In the genomic region with DNA sequence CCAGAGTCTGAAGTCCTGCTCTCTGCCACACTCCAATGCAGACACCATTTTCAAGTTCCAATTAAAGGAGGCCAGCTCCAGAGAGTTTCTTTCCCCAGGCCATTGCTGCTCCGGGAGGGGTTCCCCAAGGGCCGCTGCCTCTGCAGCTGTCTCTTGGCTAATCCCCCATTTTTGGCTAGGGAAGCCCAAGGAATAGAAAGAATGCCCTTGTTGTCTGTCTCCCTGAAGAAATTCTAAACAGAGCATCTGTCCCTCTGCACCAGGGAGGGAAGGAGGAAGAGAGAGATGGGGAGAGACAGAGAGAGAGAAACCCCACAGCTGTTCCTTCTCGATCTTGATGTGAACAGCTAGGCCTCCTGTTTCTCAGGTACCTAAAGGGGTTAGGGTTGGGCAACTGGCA, we compare ENCODE assay signal across 19 cellular contexts. TPM values are rescaled to one million over a fixed set of nuclear protein-coding genes. Genes with fewer than 3 reads are reported as not detected.
DNase-seq lines count a peak whose midpoint lies in the region; ATAC-seq and TF ChIP-seq lines count a peak whose summit lies in the region.
"Had no signal": no experiment of that assay in that cellular context is flagged by ENCODE, and none has a peak within 500 bp of the region (broad histone marks: within the 10 kb centered on the region; RNA-seq: fewer than 3 reads in every experiment).

No MANE protein-coding gene starts in this region.

- H3K4me3 ChIP-seq in muscle layer of duodenum (ENCODE audit: low read depth in 1 of 2, low read length in 2 of 2) = no peak overlapping the region
- H3K4me3 ChIP-seq in subcutaneous abdominal adipose tissue (ENCODE audit: low read depth in 1 of 5, low read length in 5 of 5) = no peak overlapping the region
- H3K4me3 ChIP-seq: gastrocnemius medialis, GM23248, SJSA1 had no signal

- CTCF ChIA-PET in CD4-positive, alpha-beta T cell (lab: Charles Lee) = interaction anchor here (1.2 to 2.2 kb wide), 2 partner anchors 119 to 196 kb away, joined by 4 to 7 read pairs; no protein-coding TSS in a partner anchor

- DNase-seq in activated CD4-positive, alpha-beta T cell treated with anti-CD3 and anti-CD28 coated beads, Interleukin-2, amount 10 ng/mL, durations not matched to agents 24 days and 14 days = no peak
- DNase-seq in activated CD4-positive, alpha-beta T cell treated with anti-CD3 and anti-CD28 coated beads, Interleukin-2, amount 50 U/mL, for 1 hour = no peak
- DNase-seq in cortex of kidney (lab: John Stamatoyannopoulos, UW) = no peak
- no peak for DNase-seq in CD4-positive, alpha-beta T cell
- no peak for DNase-seq in NCI-H226
- DNase-seq: activated CD8-positive, alpha-beta memory T cell treated with anti-CD3 and anti-CD28 coated beads for 24 hours; activated naive CD4-positive, alpha-beta T cell treated with anti-CD3 and anti-CD28 coated beads, Interleukin-2, amount 10 ng/mL, durations not matched to agents 7 days and 5 days; brain microvascular endothelial cell; effector memory CD8-positive, alpha-beta T cell; gastrocnemius medialis; stimulated activated CD4-positive, alpha-beta T cell treated with anti-CD3 and anti-CD28 coated beads, Interleukin-4, amount 100 ng/mL, for 1 hour had no signal

- H3K4me1 Mint-ChIP-seq in activated CD4-positive, alpha-beta T cell treated with anti-CD3 and anti-CD28 coated beads, Interleukin-2, amount 10 ng/mL, durations not matched to agents 24 days and 14 days = peaks cover 5% of the 10 kb centered on the region
- H3K4me1 Mint-ChIP-seq in brain = peaks cover 83% of the 10 kb centered on the region
- H3K4me1 Mint-ChIP-seq in CD4-positive, alpha-beta T cell (ENCODE audit: low read depth) = peaks cover 12% of the 10 kb centered on the region
- H3K4me1 Mint-ChIP-seq: activated naive CD4-positive, alpha-beta T cell treated with anti-CD3 and anti-CD28 coated beads, Interleukin-2, amount 10 ng/mL, durations not matched to agents 7 days and 5 days had no signal

- no peaks in the 10 kb centered on the region for H3K27me3 ChIP-seq in muscle layer of duodenum (ENCODE audit: low read depth, low read length)
- H3K27me3 ChIP-seq in subcutaneous abdominal adipose tissue (ENCODE audit: control insufficient read depth in 5 of 5, insufficient read depth in 4 of 5, low read length in 5 of 5) = no peaks in the 10 kb centered on the region
- H3K27me3 ChIP-seq in CD4-positive, alpha-beta T cell (ENCODE audit: control insufficient read depth, insufficient read depth, low read length) = no peaks in the 10 kb centered on the region
- H3K27me3 ChIP-seq: brain microvascular endothelial cell, gastrocnemius medialis, SJSA1 had no signal

- H3K4me1 ChIP-seq in muscle layer of duodenum (ENCODE audit: control insufficient read depth in 1 of 2, insufficient read depth in 2 of 2, low read length in 2 of 2) (peaks cover 30 to 50% of the 10 kb centered on the region in 2 donors), subcutaneous abdominal adipose tissue (ENCODE audit: control insufficient read depth in 5 of 5, insufficient read depth in 5 of 5, low read length in 5 of 5) (peaks cover 8 to 60% (median 37%) of the 10 kb centered on the region in 5 donors)

- H3K36me3 Mint-ChIP-seq in activated CD4-positive, alpha-beta T cell treated with anti-CD3 and anti-CD28 coated beads, Interleukin-2, amount 10 ng/mL, durations not matched to agents 24 days and 14 days (ENCODE audit: low read depth) = no peaks in the 10 kb centered on the region
- H3K36me3 Mint-ChIP-seq in brain = no peaks in the 10 kb centered on the region
- H3K36me3 Mint-ChIP-seq in CD4-positive, alpha-beta T cell (ENCODE audit: low read depth) = no peaks in the 10 kb centered on the region
- H3K36me3 Mint-ChIP-seq: activated naive CD4-positive, alpha-beta T cell treated with anti-CD3 and anti-CD28 coated beads, Interleukin-2, amount 10 ng/mL, durations not matched to agents 7 days and 5 days had no signal

- H3K9ac ChIP-seq in subcutaneous abdominal adipose tissue (ENCODE audit: low read length in 5 of 5) = peak overlapping the region in 1 of 5 donors; percentile 16
- H3K9ac ChIP-seq: GM23248 had no signal

- POLR2A ChIA-PET in CD4-positive, alpha-beta T cell (lab: Charles Lee) = no interaction called here

- no peaks in the 10 kb centered on the region for H3K9me3 ChIP-seq in muscle layer of duodenum (ENCODE audit: control insufficient read depth in 1 of 2, low read length in 2 of 2)
- H3K9me3 ChIP-seq in subcutaneous abdominal adipose tissue (ENCODE audit: control insufficient read depth in 5 of 5, low read length in 5 of 5) = no peaks in the 10 kb centered on the region
- no peaks in the 10 kb centered on the region for H3K9me3 ChIP-seq in CD4-positive, alpha-beta T cell (ENCODE audit: control insufficient read depth, low read length)
- H3K9me3 ChIP-seq: gastrocnemius medialis, SJSA1 had no signal

- TF ChIP-seq CTCF in brain (conservative IDR thresholded peaks at IDR 0.05) = no peak
- no peak for TF ChIP-seq CTCF in CD4-positive, alpha-beta T cell (IDR thresholded peaks at IDR 0.05)

- peak overlapping the region; percentile 74 for H3K27ac ChIP-seq in muscle layer of duodenum (ENCODE audit: low read length)
- H3K27ac ChIP-seq in subcutaneous abdominal adipose tissue (ENCODE audit: low read depth, low read length) = peak overlapping the region; percentile 76
- H3K27ac ChIP-seq in CD4-positive, alpha-beta T cell (ENCODE audit: low read depth, low read length) = no peak overlapping the region
- H3K27ac ChIP-seq: brain microvascular endothelial cell, GM23248, SJSA1 had no signal

- intact Hi-C loops in activated CD4-positive, alpha-beta T cell treated with anti-CD3 and anti-CD28 coated beads, Interleukin-2, amount 10 ng/mL, durations not matched to agents 24 days and 14 days (cut with micrococcal nuclease) = no loop called here
- intact Hi-C loops in CD4-positive, alpha-beta T cell (cut with DNase I, micrococcal nuclease) = loop anchor here in 1 of 2 experiments (5.0 to 10.0 kb wide), 3 partner anchors 85 to 858 kb away; no protein-coding TSS in a partner anchor

- peak overlapping the region; percentile 52 for H3K27ac Mint-ChIP-seq in activated CD4-positive, alpha-beta T cell treated with anti-CD3 and anti-CD28 coated beads, Interleukin-2, amount 10 ng/mL, durations not matched to agents 24 days and 14 days
- H3K27ac Mint-ChIP-seq in brain = peak overlapping the region; percentile 95 to 99 (median 99)
- H3K27ac Mint-ChIP-seq in CD4-positive, alpha-beta T cell = no peak overlapping the region
- H3K27ac Mint-ChIP-seq: activated naive CD4-positive, alpha-beta T cell treated with anti-CD3 and anti-CD28 coated beads, Interleukin-2, amount 10 ng/mL, durations not matched to agents 7 days and 5 days had no signal

- no peaks in the 10 kb centered on the region for H3K9me3 Mint-ChIP-seq in activated CD4-positive, alpha-beta T cell treated with anti-CD3 and anti-CD28 coated beads, Interleukin-2, amount 10 ng/mL, durations not matched to agents 24 days and 14 days
- H3K9me3 Mint-ChIP-seq in brain = no peaks in the 10 kb centered on the region
- H3K9me3 Mint-ChIP-seq in CD4-positive, alpha-beta T cell = no peaks in the 10 kb centered on the region
- H3K9me3 Mint-ChIP-seq: activated naive CD4-positive, alpha-beta T cell treated with anti-CD3 and anti-CD28 coated beads, Interleukin-2, amount 10 ng/mL, durations not matched to agents 7 days and 5 days; effector memory CD8-positive, alpha-beta T cell had no signal

- H3K4me3 Mint-ChIP-seq in activated CD4-positive, alpha-beta T cell treated with anti-CD3 and anti-CD28 coated beads, Interleukin-2, amount 10 ng/mL, durations not matched to agents 24 days and 14 days = no peak overlapping the region
- H3K4me3 Mint-ChIP-seq in brain = peak overlapping the region in 3 of 5 experiments; percentile 51 to 72 (median 54)
- no peak overlapping the region for H3K4me3 Mint-ChIP-seq in CD4-positive, alpha-beta T cell
- H3K4me3 Mint-ChIP-seq: activated naive CD4-positive, alpha-beta T cell treated with anti-CD3 and anti-CD28 coated beads, Interleukin-2, amount 10 ng/mL, durations not matched to agents 7 days and 5 days; effector memory CD8-positive, alpha-beta T cell had no signal

- no peak for ATAC-seq in CD4-positive, alpha-beta T cell (ENCODE audit: poor library complexity)
- ATAC-seq: effector memory CD8-positive, alpha-beta T cell; gastrocnemius medialis had no signal

- no peaks in the 10 kb centered on the region for H3K36me3 ChIP-seq in muscle layer of duodenum (ENCODE audit: control insufficient read depth in 1 of 2, insufficient read depth in 2 of 2, low read length in 2 of 2)
- H3K36me3 ChIP-seq in subcutaneous abdominal adipose tissue (ENCODE audit: control insufficient read depth in 5 of 5, insufficient read depth in 5 of 5, low read length in 5 of 5) = no peaks in the 10 kb centered on the region
- H3K36me3 ChIP-seq: brain microvascular endothelial cell, gastrocnemius medialis, SJSA1 had no signal

- H3K27me3 Mint-ChIP-seq in activated CD4-positive, alpha-beta T cell treated with anti-CD3 and anti-CD28 coated beads, Interleukin-2, amount 10 ng/mL, durations not matched to agents 24 days and 14 days = peaks cover 19% of the 10 kb centered on the region
- peaks cover 8% of the 10 kb centered on the region for H3K27me3 Mint-ChIP-seq in brain
- no peaks in the 10 kb centered on the region for H3K27me3 Mint-ChIP-seq in CD4-positive, alpha-beta T cell

RNA-seq across cellular contexts. Expression of a gene that starts 12.9 kb away (rescaled TPM):
- total RNA-seq in activated CD4-positive, alpha-beta T cell treated with anti-CD3 and anti-CD28 coated beads, Interleukin-2, amount 10 ng/mL, durations not matched to agents 24 days and 14 days = not detected in 2 replicates
- not detected for polyA plus RNA-seq in brain (ENCODE audit: insufficient read depth, low read depth, low replicate concordance)
- not detected for total RNA-seq in CD4-positive, alpha-beta T cell
- total RNA-seq: gastrocnemius medialis, GM23248, HT-29, MCF 10A, renal cortical epithelial cell, SJSA1 had no signal
- polyA plus RNA-seq: GM23248 had no signal

RNA-seq across cellular contexts. Expression of a gene that starts 31.2 kb away (rescaled TPM):
- not detected in 2 replicates for total RNA-seq in activated CD4-positive, alpha-beta T cell treated with anti-CD3 and anti-CD28 coated beads, Interleukin-2, amount 10 ng/mL, durations not matched to agents 24 days and 14 days
- 13.3 TPM for polyA plus RNA-seq in brain (ENCODE audit: insufficient read depth, low read depth, low replicate concordance)
- total RNA-seq in CD4-positive, alpha-beta T cell = not detected
- total RNA-seq: MCF 10A, SJSA1 had no signal

Comparison
In these comparisons a context has a peak if more than half of its experiments do, and no peak if none do; other contexts are left out.
1. H3K4me3 Mint-ChIP-seq: peak in brain (3 of 5); none in activated CD4-positive, alpha-beta T cell treated with anti-CD3 and anti-CD28 coated beads, Interleukin-2, amount 10 ng/mL, durations not matched to agents 24 days and 14 days (single experiment) and CD4-positive, alpha-beta T cell (single experiment).